Comparison of ENCODE assay signal across 1 cellular context in the genomic region with DNA sequence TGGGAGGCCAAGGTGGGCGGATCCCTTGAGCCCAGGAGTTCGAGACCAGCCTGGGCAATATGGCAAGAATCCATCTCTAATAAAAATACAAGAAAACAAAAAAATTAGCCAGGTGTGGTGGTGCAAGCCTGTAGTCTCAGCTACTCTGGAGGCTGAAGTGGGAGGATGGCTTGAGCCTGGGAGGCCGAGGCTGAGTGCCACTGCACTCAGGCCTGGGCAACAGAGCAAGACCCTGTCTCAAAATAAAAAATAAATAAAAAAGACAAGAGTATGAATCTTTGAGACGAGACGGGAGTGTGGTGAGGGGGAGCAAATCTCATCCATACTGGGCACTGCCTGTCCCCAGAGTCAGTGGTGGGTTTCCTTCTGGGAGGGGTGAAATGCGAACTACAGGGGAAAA.
TF ChIP-seq lines count a peak whose summit lies in the region.

No MANE protein-coding gene starts in this region.

TF ChIP-seq in HEK293, 187 proteins besides CTCF, POLR2A, EP300 and RAD21 (continued from another document):
- TF ChIP-seq, protein P1, sequence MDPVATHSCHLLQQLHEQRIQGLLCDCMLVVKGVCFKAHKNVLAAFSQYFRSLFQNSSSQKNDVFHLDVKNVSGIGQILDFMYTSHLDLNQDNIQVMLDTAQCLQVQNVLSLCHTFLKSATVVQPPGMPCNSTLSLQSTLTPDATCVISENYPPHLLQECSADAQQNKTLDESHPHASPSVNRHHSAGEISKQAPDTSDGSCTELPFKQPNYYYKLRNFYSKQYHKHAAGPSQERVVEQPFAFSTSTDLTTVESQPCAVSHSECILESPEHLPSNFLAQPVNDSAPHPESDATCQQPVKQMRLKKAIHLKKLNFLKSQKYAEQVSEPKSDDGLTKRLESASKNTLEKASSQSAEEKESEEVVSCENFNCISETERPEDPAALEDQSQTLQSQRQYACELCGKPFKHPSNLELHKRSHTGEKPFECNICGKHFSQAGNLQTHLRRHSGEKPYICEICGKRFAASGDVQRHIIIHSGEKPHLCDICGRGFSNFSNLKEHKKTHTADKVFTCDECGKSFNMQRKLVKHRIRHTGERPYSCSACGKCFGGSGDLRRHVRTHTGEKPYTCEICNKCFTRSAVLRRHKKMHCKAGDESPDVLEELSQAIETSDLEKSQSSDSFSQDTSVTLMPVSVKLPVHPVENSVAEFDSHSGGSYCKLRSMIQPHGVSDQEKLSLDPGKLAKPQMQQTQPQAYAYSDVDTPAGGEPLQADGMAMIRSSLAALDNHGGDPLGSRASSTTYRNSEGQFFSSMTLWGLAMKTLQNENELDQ (tag by site-specific recombination; IDR thresholded peaks at IDR 0.05; ENCODE audit: low read depth), result no peak
- TF ChIP-seq ZNF354C (tag by site-specific recombination; IDR thresholded peaks at IDR 0.05; ENCODE audit: borderline replicate concordance, low read depth), result no peak
- no peak for TF ChIP-seq ZNF184 (tag by site-specific recombination; IDR thresholded peaks at IDR 0.05)
- TF ChIP-seq ZFHX2 (tag by site-specific recombination; conservative IDR thresholded peaks at IDR 0.05), result peak; percentile 28; the same call in 1 of the 2 replicates
